In the genomic region with DNA sequence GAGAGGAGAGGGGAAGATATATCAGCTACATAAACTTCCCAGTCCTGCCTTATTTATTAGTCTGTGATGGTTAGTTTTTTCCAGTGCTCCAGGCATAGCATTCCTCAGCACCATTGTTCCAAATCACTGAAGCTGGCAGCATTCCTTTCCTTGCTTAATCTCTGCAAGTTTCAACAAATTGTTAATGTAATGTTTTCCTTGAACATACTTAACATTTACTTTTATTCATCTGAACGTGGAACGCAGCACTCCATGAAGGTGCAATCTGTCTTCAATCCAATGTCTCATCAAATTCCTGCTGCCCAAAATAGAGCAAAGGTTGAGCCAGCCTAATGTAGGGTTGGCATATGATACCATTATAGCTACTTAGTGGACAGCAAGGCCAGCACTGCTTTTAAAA, we compare ENCODE assay signal across 17 cellular contexts.
DNase-seq lines count a peak whose midpoint lies in the region; ATAC-seq, FAIRE-seq and TF ChIP-seq lines count a peak whose summit lies in the region.
"Had no signal": no experiment of that assay in that cellular context is flagged by ENCODE, and none has a peak within 500 bp of the region (broad histone marks: within the 10 kb centered on the region; RNA-seq: fewer than 3 reads in every experiment).

No MANE protein-coding gene starts in this region.

- H3K4me2 ChIP-seq in BLaER1 treated with 17β-estradiol and CSF1 and Interleukin-3, amounts not matched to agents 10 nM and 100 nM = peak overlapping the region in 9 of 11 experiments; percentile 21 to 75 (median 54); a peak in 14 of 22 replicates

- no peaks in the 10 kb centered on the region for H3K27me3 ChIP-seq in BLaER1 treated with 17β-estradiol and CSF1 and Interleukin-3, amounts not matched to agents 10 nM and 100 nM
- H3K27me3 ChIP-seq in bronchial epithelial cell (ENCODE audit: control insufficient read depth, insufficient read depth, low read length) = no peaks in the 10 kb centered on the region
- no peaks in the 10 kb centered on the region for H3K27me3 ChIP-seq in prostate gland (replicated peaks; ENCODE audit: insufficient read depth)
- no peaks in the 10 kb centered on the region for H3K27me3 ChIP-seq in body of pancreas
- H3K27me3 ChIP-seq: Peyer's patch had no signal

- H3K27ac ChIP-seq in BLaER1 treated with 17β-estradiol and CSF1 and Interleukin-3, amounts not matched to agents 10 nM and 100 nM = no peak overlapping the region
- H3K27ac ChIP-seq in prostate gland (no peak overlapping the region), body of pancreas (no peak overlapping the region)
- H3K27ac ChIP-seq: Peyer's patch had no signal

- no peaks in the 10 kb centered on the region for H3K36me3 ChIP-seq in BLaER1 treated with 17β-estradiol and CSF1 and Interleukin-3, amounts not matched to agents 10 nM and 100 nM
- H3K36me3 ChIP-seq in bronchial epithelial cell (ENCODE audit: control insufficient read depth, insufficient read depth, low read length) (no peaks in the 10 kb centered on the region), prostate gland (no peaks in the 10 kb centered on the region), body of pancreas (replicated peaks in 1 of 2; ENCODE audit: insufficient read depth in 1 of 2, low read depth in 2 of 2) (no peaks in the 10 kb centered on the region)
- H3K36me3 ChIP-seq: Peyer's patch had no signal

- TF ChIP-seq POLR2A in prostate gland (IDR thresholded peaks at IDR 0.05) (no peak), body of pancreas (IDR thresholded peaks at IDR 0.05) (no peak)

- no peak overlapping the region for H3K4me3 ChIP-seq in BLaER1 treated with 17β-estradiol and CSF1 and Interleukin-3, amounts not matched to agents 10 nM and 100 nM
- no peak overlapping the region for H3K4me3 ChIP-seq in bronchial epithelial cell (ENCODE audit: low read depth, low read length)
- no peak overlapping the region for H3K4me3 ChIP-seq in prostate gland
- no peak overlapping the region for H3K4me3 ChIP-seq in body of pancreas
- H3K4me3 ChIP-seq: Peyer's patch had no signal

- TF ChIP-seq CTCF in bronchial epithelial cell (IDR thresholded peaks at IDR 0.05; ENCODE audit: insufficient read depth, low read length, severe bottlenecking) (no peak), prostate gland (IDR thresholded peaks at IDR 0.05) (no peak), body of pancreas (IDR thresholded peaks at IDR 0.05) (no peak)

- H4K20me1 ChIP-seq in BLaER1 treated with 17β-estradiol and CSF1 and Interleukin-3, amounts not matched to agents 10 nM and 100 nM = no peaks in the 10 kb centered on the region

- no peaks in the 10 kb centered on the region for H3K9me3 ChIP-seq in BLaER1 treated with 17β-estradiol and CSF1 and Interleukin-3, amounts not matched to agents 10 nM and 100 nM (replicated peaks in 1 of 11)
- no peaks in the 10 kb centered on the region for H3K9me3 ChIP-seq in prostate gland
- no peaks in the 10 kb centered on the region for H3K9me3 ChIP-seq in body of pancreas
- H3K9me3 ChIP-seq: Caco-2, Peyer's patch had no signal

- peaks cover 0 to 41% (median 27%) of the 10 kb centered on the region in 10 experiments; a peak in 19 of 20 replicates for H3K4me1 ChIP-seq in BLaER1 treated with 17β-estradiol and CSF1 and Interleukin-3, amounts not matched to agents 10 nM and 100 nM
- H3K4me1 ChIP-seq in prostate gland (replicated peaks) (no peaks in the 10 kb centered on the region), body of pancreas (no peaks in the 10 kb centered on the region)
- H3K4me1 ChIP-seq: Caco-2, Peyer's patch had no signal

- no peak for ATAC-seq in HG03159 (IDR thresholded peaks at IDR 0.05; ENCODE audit: unreplicated experiment)
- ATAC-seq in body of pancreas = no peak
- ATAC-seq: HCT116 had no signal

- FAIRE-seq in bronchial epithelial cell (lab: Jason Lieb, UNC) = no peak

- H3K9ac ChIP-seq in BLaER1 treated with 17β-estradiol and CSF1 and Interleukin-3, amounts not matched to agents 10 nM and 100 nM = no peak overlapping the region

- WGBS in prostate gland = 17% methylated on average over 2 of the region's 2 CpGs
- 18 to 21% methylated on average over 2 of the region's 2 CpGs for WGBS in body of pancreas, 2 donors

- DNase-seq in bronchial epithelial cell (ENCODE audit: low read depth) = peak; percentile 29
- DNase-seq in kidney glomerular epithelial cell (lab: John Stamatoyannopoulos, UW) = peak; percentile 98
- DNase-seq in prostate gland (ENCODE audit: low spot score) = peak; percentile 17
- DNase-seq in body of pancreas = no peak
- no peak for DNase-seq in activated effector memory CD4-positive, alpha-beta T cell treated with anti-CD3 and anti-CD28 coated beads, Interleukin-2, amount 50 U/mL, for 16 hours
- DNase-seq in stimulated activated naive CD4-positive, alpha-beta T cell treated with Interleukin-2 at 50 U/mL for 16 hours (lab: John Stamatoyannopoulos, UW) = no peak
- DNase-seq: Caco-2, DMS79, GDM1, NCI-H1436, NCI-H2029 treated with DMSO at 0.1 percent for 48 hours, NCI-H510A treated with DMSO at 0.1 percent for 48 hours, Peyer's patch, SHP77 treated with DMSO at 0.1 percent for 48 hours had no signal

- intact Hi-C loops in prostate gland (cut with DNase I) (no loop called here), body of pancreas (cut with DNase I) (no loop called here)

Comparison
In these comparisons a context has a peak if more than half of its experiments do, and no peak if none do; other contexts are left out.
1. DNase-seq: peak in bronchial epithelial cell (single experiment), kidney glomerular epithelial cell (single experiment) and prostate gland (single experiment); none in body of pancreas (0 of 4), activated effector memory CD4-positive, alpha-beta T cell treated with anti-CD3 and anti-CD28 coated beads, Interleukin-2, amount 50 U/mL, for 16 hours (single experiment) and stimulated activated naive CD4-positive, alpha-beta T cell treated with Interleukin-2 at 50 U/mL for 16 hours (single experiment).